Comparison of ENCODE assay signal across 1 cellular context in the genomic region with DNA sequence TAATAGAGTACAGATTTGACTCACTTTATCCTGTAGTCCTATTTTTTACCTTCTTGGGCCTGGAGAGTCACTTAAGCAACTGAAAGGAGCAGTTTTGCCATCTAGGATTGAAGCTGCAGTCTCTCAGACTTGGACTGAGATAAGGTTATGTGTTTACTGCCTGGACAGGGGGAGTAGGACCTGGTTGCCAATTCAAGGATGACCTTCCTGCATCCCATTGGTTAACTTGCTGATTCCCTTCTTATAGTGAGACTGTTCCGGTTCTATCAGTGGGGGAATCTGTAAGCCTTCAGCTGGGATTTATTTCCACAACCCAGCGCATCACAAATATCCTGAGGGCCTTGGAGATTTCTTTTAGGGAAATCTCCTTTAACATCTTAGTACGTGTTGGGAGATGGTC.
TF ChIP-seq lines count a peak whose summit lies in the region.

No MANE protein-coding gene starts in this region.

TF ChIP-seq in WTC11, 78 proteins besides CTCF, POLR2A, EP300 and RAD21 (continued from another document):
- TF ChIP-seq, protein P1, sequence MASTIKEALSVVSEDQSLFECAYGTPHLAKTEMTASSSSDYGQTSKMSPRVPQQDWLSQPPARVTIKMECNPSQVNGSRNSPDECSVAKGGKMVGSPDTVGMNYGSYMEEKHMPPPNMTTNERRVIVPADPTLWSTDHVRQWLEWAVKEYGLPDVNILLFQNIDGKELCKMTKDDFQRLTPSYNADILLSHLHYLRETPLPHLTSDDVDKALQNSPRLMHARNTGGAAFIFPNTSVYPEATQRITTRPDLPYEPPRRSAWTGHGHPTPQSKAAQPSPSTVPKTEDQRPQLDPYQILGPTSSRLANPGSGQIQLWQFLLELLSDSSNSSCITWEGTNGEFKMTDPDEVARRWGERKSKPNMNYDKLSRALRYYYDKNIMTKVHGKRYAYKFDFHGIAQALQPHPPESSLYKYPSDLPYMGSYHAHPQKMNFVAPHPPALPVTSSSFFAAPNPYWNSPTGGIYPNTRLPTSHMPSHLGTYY (CRISPR knock-in tag; IDR thresholded peaks at IDR 0.05), result no peak
- TF ChIP-seq ZNF263 (CRISPR knock-in tag; IDR thresholded peaks at IDR 0.05; ENCODE audit: low read depth), result no peak
- no peak for TF ChIP-seq JUN (CRISPR knock-in tag; IDR thresholded peaks at IDR 0.05)
- TF ChIP-seq SOX15 (CRISPR knock-in tag; IDR thresholded peaks at IDR 0.05), result no peak
- TF ChIP-seq RELA (CRISPR knock-in tag; IDR thresholded peaks at IDR 0.05; ENCODE audit: borderline replicate concordance), result no peak
- TF ChIP-seq KAT7 (CRISPR knock-in tag; IDR thresholded peaks at IDR 0.05; ENCODE audit: borderline replicate concordance), result no peak
- no peak for TF ChIP-seq GABPB1 (CRISPR knock-in tag; IDR thresholded peaks at IDR 0.05)
- no peak for TF ChIP-seq CBFB (CRISPR knock-in tag; IDR thresholded peaks at IDR 0.05; ENCODE audit: low read depth)
- no peak for TF ChIP-seq PRRX2 (CRISPR knock-in tag; IDR thresholded peaks at IDR 0.05)
- no peak for TF ChIP-seq ZNF396 (CRISPR knock-in tag; IDR thresholded peaks at IDR 0.05; ENCODE audit: borderline replicate concordance)
- TF ChIP-seq ETV6 (CRISPR knock-in tag; IDR thresholded peaks at IDR 0.05), result no peak
- TF ChIP-seq, protein P2, sequence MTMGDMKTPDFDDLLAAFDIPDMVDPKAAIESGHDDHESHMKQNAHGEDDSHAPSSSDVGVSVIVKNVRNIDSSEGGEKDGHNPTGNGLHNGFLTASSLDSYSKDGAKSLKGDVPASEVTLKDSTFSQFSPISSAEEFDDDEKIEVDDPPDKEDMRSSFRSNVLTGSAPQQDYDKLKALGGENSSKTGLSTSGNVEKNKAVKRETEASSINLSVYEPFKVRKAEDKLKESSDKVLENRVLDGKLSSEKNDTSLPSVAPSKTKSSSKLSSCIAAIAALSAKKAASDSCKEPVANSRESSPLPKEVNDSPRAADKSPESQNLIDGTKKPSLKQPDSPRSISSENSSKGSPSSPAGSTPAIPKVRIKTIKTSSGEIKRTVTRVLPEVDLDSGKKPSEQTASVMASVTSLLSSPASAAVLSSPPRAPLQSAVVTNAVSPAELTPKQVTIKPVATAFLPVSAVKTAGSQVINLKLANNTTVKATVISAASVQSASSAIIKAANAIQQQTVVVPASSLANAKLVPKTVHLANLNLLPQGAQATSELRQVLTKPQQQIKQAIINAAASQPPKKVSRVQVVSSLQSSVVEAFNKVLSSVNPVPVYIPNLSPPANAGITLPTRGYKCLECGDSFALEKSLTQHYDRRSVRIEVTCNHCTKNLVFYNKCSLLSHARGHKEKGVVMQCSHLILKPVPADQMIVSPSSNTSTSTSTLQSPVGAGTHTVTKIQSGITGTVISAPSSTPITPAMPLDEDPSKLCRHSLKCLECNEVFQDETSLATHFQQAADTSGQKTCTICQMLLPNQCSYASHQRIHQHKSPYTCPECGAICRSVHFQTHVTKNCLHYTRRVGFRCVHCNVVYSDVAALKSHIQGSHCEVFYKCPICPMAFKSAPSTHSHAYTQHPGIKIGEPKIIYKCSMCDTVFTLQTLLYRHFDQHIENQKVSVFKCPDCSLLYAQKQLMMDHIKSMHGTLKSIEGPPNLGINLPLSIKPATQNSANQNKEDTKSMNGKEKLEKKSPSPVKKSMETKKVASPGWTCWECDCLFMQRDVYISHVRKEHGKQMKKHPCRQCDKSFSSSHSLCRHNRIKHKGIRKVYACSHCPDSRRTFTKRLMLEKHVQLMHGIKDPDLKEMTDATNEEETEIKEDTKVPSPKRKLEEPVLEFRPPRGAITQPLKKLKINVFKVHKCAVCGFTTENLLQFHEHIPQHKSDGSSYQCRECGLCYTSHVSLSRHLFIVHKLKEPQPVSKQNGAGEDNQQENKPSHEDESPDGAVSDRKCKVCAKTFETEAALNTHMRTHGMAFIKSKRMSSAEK (CRISPR knock-in tag; IDR thresholded peaks at IDR 0.05; ENCODE audit: borderline replicate concordance), result no peak
- no peak for TF ChIP-seq IRF2 (CRISPR knock-in tag; IDR thresholded peaks at IDR 0.05; ENCODE audit: borderline replicate concordance, low read depth)
- no peak for TF ChIP-seq HMGA2 (CRISPR knock-in tag; IDR thresholded peaks at IDR 0.05)
